8 cellular contexts compared by ENCODE assay signal in genomic region chr2:45649457-45649854, GRCh38. TPM values are rescaled to one million over a fixed set of nuclear protein-coding genes. Genes with fewer than 3 reads are reported as not detected.
DNase-seq lines count a peak whose midpoint lies in the region; ATAC-seq and TF ChIP-seq lines count a peak whose summit lies in the region.

No MANE protein-coding gene starts in this region.

- TF ChIP-seq CTCF in HFFc6 (IDR thresholded peaks at IDR 0.05) (no peak), thoracic aorta (IDR thresholded peaks at IDR 0.05) (no peak)

- peak overlapping the region; percentile 99 for H3K4me3 Mint-ChIP-seq in HFFc6

- no peaks in the 10 kb centered on the region for H3K9me3 ChIP-seq in thoracic aorta

- no peaks in the 10 kb centered on the region for H3K36me3 ChIP-seq in thoracic aorta

- no peak for ATAC-seq in thoracic aorta (ENCODE audit: insufficient number of reproducible peaks, low FRiP score, low read depth)

- H3K27ac ChIP-seq in angular gyrus (ENCODE audit: low read depth, low read length) (peak overlapping the region; percentile 31), thoracic aorta (peak overlapping the region; percentile 93 to 94)

- H3K27ac Mint-ChIP-seq in HFFc6, result peak overlapping the region; percentile 100

- DNase-seq in ACHN (peak; percentile 29), HFFc6 (no peak), kidney tubule cell (ENCODE audit: low spot score) (peak; percentile 2), thoracic aorta (ENCODE audit: low spot score) (no peak), NCI-H1436 (lab: John Stamatoyannopoulos, UW) (no peak), NCI-H1694 (lab: John Stamatoyannopoulos, UW) (no peak)
- DNase-seq in activated CD4-positive, alpha-beta T cell treated with anti-CD3 and anti-CD28 coated beads for 1 hour, result no peak

- in situ Hi-C loops in ACHN (cut with HindIII; ENCODE audit: low pct_ligation_motif_present, low pct_unique_long_range_greater_than_20kb, low sequenced_read_pairs), result loop anchor here (25.0 kb wide), 1 partner anchor 288 kb away; no protein-coding TSS in a partner anchor

- no peaks in the 10 kb centered on the region for H3K27me3 ChIP-seq in thoracic aorta (replicated peaks; ENCODE audit: insufficient read depth)

- H3K9me3 Mint-ChIP-seq in HFFc6, result no peaks in the 10 kb centered on the region

- peaks cover 3% of the 10 kb centered on the region for H3K27me3 Mint-ChIP-seq in HFFc6 (ENCODE audit: insufficient read depth)

- H3K4me1 ChIP-seq in thoracic aorta (ENCODE audit: control insufficient read depth in 1 of 2, low read depth in 2 of 2), result peaks cover 3 to 24% of the 10 kb centered on the region in 2 donors

- no peaks in the 10 kb centered on the region for H3K36me3 Mint-ChIP-seq in HFFc6 (ENCODE audit: low read depth)

- H3K4me3 ChIP-seq in thoracic aorta, result peak overlapping the region; percentile 91

- H3K4me1 Mint-ChIP-seq in HFFc6 (ENCODE audit: low read depth), result peaks cover 31% of the 10 kb centered on the region

RNA-seq across cellular contexts. Expression of gene PRKCE, which starts 2.0 kb away (rescaled TPM):
- total RNA-seq in HFFc6 (2021; fragmentation: NEBNext Ultra II Directional; extraction: Animal tissue kit (Norgen Biotek cat#: 25700)), result 10 to 100 TPM; 10.8 to 13.7 (median 12.0) TPM
- total RNA-seq in thoracic aorta, result 10 to 100 TPM in 1 of 2 donors, 1 to 10 TPM in 1; 5.8 to 18.1 TPM

RNA-seq across cellular contexts. Expression of gene SRBD1, which starts 38.4 kb away (rescaled TPM):
- 10 to 100 TPM in 5 of 6 experiments, 1 to 10 TPM in 1; 9.5 to 13.6 (median 12.4) TPM for total RNA-seq in HFFc6 (2021; fragmentation: NEBNext Ultra II Directional; extraction: Animal tissue kit (Norgen Biotek cat#: 25700))
- total RNA-seq in thoracic aorta, result 10 to 100 TPM; 19.0 to 22.3 TPM

Comparison
In these comparisons a context has a peak if more than half of its experiments do, and no peak if none do; other contexts are left out.
1. DNase-seq: peak in ACHN (single experiment) and kidney tubule cell (single experiment); none in HFFc6 (single experiment), thoracic aorta (single experiment), NCI-H1436 (single experiment), activated CD4-positive, alpha-beta T cell treated with anti-CD3 and anti-CD28 coated beads for 1 hour (single experiment) and NCI-H1694 (single experiment).